2 cellular contexts compared by ENCODE assay signal in the genomic region with DNA sequence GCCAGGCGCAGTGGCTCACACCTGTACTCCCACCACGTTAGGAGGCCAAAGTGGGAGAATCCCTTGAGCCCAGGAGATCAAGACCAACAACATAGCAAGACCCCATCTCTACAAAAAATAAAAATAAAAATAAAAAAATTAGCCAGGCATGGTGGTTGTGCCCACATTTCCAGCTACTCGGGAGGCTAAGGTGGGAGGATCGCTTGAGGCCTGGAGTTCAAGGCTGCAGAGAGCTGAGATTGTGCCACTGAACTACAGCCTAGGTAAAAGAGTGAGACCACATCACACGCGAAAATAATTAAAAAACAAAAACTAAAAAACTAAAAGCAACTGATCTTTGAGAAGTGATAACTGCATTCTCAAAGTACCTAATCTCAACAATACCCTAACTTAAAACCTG.
TF ChIP-seq lines count a peak whose summit lies in the region.

No MANE protein-coding gene starts in this region.

TF ChIP-seq in A549, 52 proteins besides CTCF, POLR2A, EP300 and RAD21:
- no peak for TF ChIP-seq ELK1 (IDR thresholded peaks at IDR 0.05; ENCODE audit: low read depth, low read length)
- TF ChIP-seq, protein P1, sequence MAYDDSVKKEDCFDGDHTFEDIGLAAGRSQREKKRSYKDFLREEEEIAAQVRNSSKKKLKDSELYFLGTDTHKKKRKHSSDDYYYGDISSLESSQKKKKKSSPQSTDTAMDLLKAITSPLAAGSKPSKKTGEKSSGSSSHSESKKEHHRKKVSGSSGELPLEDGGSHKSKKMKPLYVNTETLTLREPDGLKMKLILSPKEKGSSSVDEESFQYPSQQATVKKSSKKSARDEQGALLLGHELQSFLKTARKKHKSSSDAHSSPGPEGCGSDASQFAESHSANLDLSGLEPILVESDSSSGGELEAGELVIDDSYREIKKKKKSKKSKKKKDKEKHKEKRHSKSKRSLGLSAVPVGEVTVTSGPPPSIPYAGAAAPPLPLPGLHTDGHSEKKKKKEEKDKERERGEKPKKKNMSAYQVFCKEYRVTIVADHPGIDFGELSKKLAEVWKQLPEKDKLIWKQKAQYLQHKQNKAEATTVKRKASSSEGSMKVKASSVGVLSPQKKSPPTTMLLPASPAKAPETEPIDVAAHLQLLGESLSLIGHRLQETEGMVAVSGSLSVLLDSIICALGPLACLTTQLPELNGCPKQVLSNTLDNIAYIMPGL (CRISPR knock-in tag; IDR thresholded peaks at IDR 0.05; ENCODE audit: borderline replicate concordance) = no peak
- TF ChIP-seq BCL3 (IDR thresholded peaks at IDR 0.05) = no peak
- TF ChIP-seq, protein P2, sequence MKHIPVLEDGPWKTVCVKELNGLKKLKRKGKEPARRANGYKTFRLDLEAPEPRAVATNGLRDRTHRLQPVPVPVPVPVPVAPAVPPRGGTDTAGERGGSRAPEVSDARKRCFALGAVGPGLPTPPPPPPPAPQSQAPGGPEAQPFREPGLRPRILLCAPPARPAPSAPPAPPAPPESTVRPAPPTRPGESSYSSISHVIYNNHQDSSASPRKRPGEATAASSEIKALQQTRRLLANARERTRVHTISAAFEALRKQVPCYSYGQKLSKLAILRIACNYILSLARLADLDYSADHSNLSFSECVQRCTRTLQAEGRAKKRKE (CRISPR knock-in tag; IDR thresholded peaks at IDR 0.05; ENCODE audit: low read depth) = no peak
- no peak for TF ChIP-seq HDAC2 (IDR thresholded peaks at IDR 0.05)
- TF ChIP-seq HOXB13 (CRISPR knock-in tag; IDR thresholded peaks at IDR 0.05; ENCODE audit: low read depth) = no peak

TF ChIP-seq in GM12891, 5 proteins besides CTCF, POLR2A, EP300 and RAD21:
- no peak for TF ChIP-seq SPI1 (IDR thresholded peaks at IDR 0.05; ENCODE audit: low read depth, low read length)
- no peak for TF ChIP-seq POLR2AphosphoS5 (IDR thresholded peaks at IDR 0.05; ENCODE audit: low read depth, low read length)
- no peak for TF ChIP-seq PAX5 (IDR thresholded peaks at IDR 0.05; ENCODE audit: insufficient read depth, low read length, severe bottlenecking)
- no peak for TF ChIP-seq POU2F2 (IDR thresholded peaks at IDR 0.05; ENCODE audit: low read depth, low read length)
